22 cellular contexts compared by ENCODE assay signal in the genomic region with DNA sequence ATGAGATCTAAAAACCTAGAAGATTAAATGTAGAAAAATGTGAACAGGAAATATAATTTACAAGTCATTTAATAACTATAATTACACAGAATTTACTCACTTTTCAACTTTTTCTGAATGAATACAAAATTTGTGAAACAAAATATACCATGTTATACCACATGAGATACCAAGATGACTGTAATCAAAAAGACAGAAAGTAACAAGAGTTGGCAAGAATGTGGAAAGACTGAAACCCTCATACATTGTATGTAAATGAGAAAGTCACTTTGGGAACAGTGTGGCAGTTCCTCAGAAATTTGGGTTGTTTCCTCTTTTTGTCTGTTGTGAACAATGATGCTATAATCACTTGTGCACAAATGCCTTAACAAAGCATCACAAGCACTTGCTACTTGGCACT.
A peak's percentile ranks its signal among the peaks of the same experiment; 100 is the strongest.
DNase-seq lines count a peak whose midpoint lies in the region; ATAC-seq, FAIRE-seq and TF ChIP-seq lines count a peak whose summit lies in the region.
"Had no signal": no experiment of that assay in that cellular context is flagged by ENCODE, and none has a peak within 500 bp of the region (broad histone marks: within the 10 kb centered on the region; RNA-seq: fewer than 3 reads in every experiment).

No MANE protein-coding gene starts in this region.

- intact Hi-C loops in spleen (cut with DNase I; ENCODE audit: low total_unique reads), result no loop called here

- no peak overlapping the region for H3K4me3 ChIP-seq in spleen
- H3K4me3 ChIP-seq: heart left ventricle, pancreas had no signal

- no peaks in the 10 kb centered on the region for H3K9me3 ChIP-seq in spleen
- H3K9me3 ChIP-seq: heart left ventricle, pancreas had no signal

- TF ChIP-seq POLR2A in spleen (IDR thresholded peaks at IDR 0.05), result no peak

- no peak for DNase-seq in GM19239 (ENCODE audit: insufficient read length, low spot score)
- no peak for DNase-seq in NCI-H524 treated with DMSO at 0.1 percent for 48 hours (lab: John Stamatoyannopoulos, UW)
- no peak for DNase-seq in NCI-H2029 treated with DMSO at 0.1 percent for 48 hours (lab: John Stamatoyannopoulos, UW)
- DNase-seq in HT-29 (ENCODE audit: low spot score), result no peak
- DNase-seq in spleen, result no peak
- DNase-seq: ACHN; activated CD4-positive, alpha-beta T cell treated with anti-CD3 and anti-CD28 coated beads for 36 hours; activated CD8-positive, alpha-beta memory T cell treated with anti-CD3 and anti-CD28 coated beads, Interleukin-2, amount 50 U/mL, for 4 hours; activated gamma-delta T cell treated with Interleukin-2 at 50 U/mL for 16 hours; anterior cingulate cortex; DMS53; effector memory CD8-positive, alpha-beta T cell; heart left ventricle; HFFc6; naive thymus-derived CD4-positive, alpha-beta T cell; NCI-H1930; NCI-H524; pancreas; PC-3 had no signal

- no peak overlapping the region for H3K27ac ChIP-seq in spleen
- H3K27ac ChIP-seq: heart left ventricle, pancreas had no signal

- peak; percentile 52 for FAIRE-seq in GM19239 (lab: Jason Lieb, UNC)
- FAIRE-seq: pancreas had no signal

- H3K4me1 ChIP-seq in spleen, result no peaks in the 10 kb centered on the region
- H3K4me1 ChIP-seq: heart left ventricle, pancreas had no signal

- ATAC-seq in GM18498 (IDR thresholded peaks at IDR 0.05; ENCODE audit: unreplicated experiment), result peak; percentile 49
- ATAC-seq in HG02642 (IDR thresholded peaks at IDR 0.05; ENCODE audit: poor library complexity, unreplicated experiment), result peak; percentile 52
- peak; percentile 49 for ATAC-seq in HG03469 (IDR thresholded peaks at IDR 0.05; ENCODE audit: unreplicated experiment)
- ATAC-seq: activated CD4-positive, alpha-beta T cell treated with anti-CD3 and anti-CD28 coated beads for 36 hours; effector memory CD8-positive, alpha-beta T cell; heart left ventricle; naive thymus-derived CD4-positive, alpha-beta T cell; pancreas; PC-3 had no signal

- no peaks in the 10 kb centered on the region for H3K27me3 ChIP-seq in spleen (replicated peaks in 1 of 7)
- H3K27me3 ChIP-seq: heart left ventricle, pancreas had no signal

- no peak for TF ChIP-seq CTCF in spleen (IDR thresholded peaks at IDR 0.05 in 8 of 11, conservative IDR thresholded peaks at IDR 0.05 in 3 of 11)

- H3K36me3 ChIP-seq in spleen, result no peaks in the 10 kb centered on the region
- H3K36me3 ChIP-seq: heart left ventricle, pancreas had no signal
